Comparison of ENCODE assay signal across 9 cellular contexts in genomic region chr18:6729247-6730091, GRCh38. TPM values are rescaled to one million over a fixed set of nuclear protein-coding genes. Genes with fewer than 3 reads are reported as not detected.
DNase-seq lines count a peak whose midpoint lies in the region; ATAC-seq lines count a peak whose summit lies in the region.
"Had no signal": no experiment of that assay in that cellular context is flagged by ENCODE, and none has a peak within 500 bp of the region (broad histone marks: within the 10 kb centered on the region; RNA-seq: fewer than 3 reads in every experiment).

Gene ARHGAP28 (plus strand): TSS chr18:6729716. CDS start chr18:6729822, 106 bp downstream.

- intact Hi-C loops in Right ventricle myocardium inferior (cut with DNase I): loop anchor here (5.0 kb wide), 1 partner anchor 153 kb away; no protein-coding TSS in a partner anchor

- peak within 1 kb of the TSS; percentile 57 for H3K4me2 ChIP-seq in neuronal stem cell (ENCODE audit: insufficient read depth, low read length, poor library complexity, severe bottlenecking)

- H3K9ac ChIP-seq in neuronal stem cell (ENCODE audit: low read depth, low read length, poor library complexity): peak within 1 kb of the TSS; percentile 91

- H4K91ac ChIP-seq in neuronal stem cell (ENCODE audit: low read depth, low read length, poor library complexity): no peak within 1 kb of the TSS

- H3K9me3 Mint-ChIP-seq in activated naive CD8-positive, alpha-beta T cell treated with anti-CD3 and anti-CD28 coated beads, Interleukin-2, amount 50 U/mL, for 24 hours: no peaks in the 10 kb centered on the region

- no peaks in the 10 kb centered on the region for H3K9me3 ChIP-seq in neuronal stem cell (replicated peaks in 1 of 2; ENCODE audit: control insufficient read depth in 2 of 2, insufficient read depth in 1 of 2, low read depth in 1 of 2, low read length in 2 of 2)

- DNase-seq in NCI-H1417 (lab: John Stamatoyannopoulos, UW): peak; percentile 35 to 92 (median 53)
- DNase-seq in NCI-H1417 treated with DMSO at 0.1 percent for 48 hours (lab: John Stamatoyannopoulos, UW): no peak
- peak; percentile 98 for DNase-seq in NCI-H2171 treated with DMSO at 0.1 percent for 48 hours (lab: John Stamatoyannopoulos, UW)
- DNase-seq in activated naive CD8-positive, alpha-beta T cell treated with anti-CD3 and anti-CD28 coated beads, Interleukin-2, amount 50 U/mL, for 24 hours: peak; percentile 8
- DNase-seq in Right ventricle myocardium inferior (ENCODE audit: missing footprints): peak; percentile 91
- DNase-seq in neuronal stem cell (ENCODE audit: low spot score): peak; percentile 89
- no peak for DNase-seq in T-helper 9 cell

- H3K18ac ChIP-seq in neuronal stem cell (ENCODE audit: low read length): peak within 1 kb of the TSS; percentile 93

- H3K79me1 ChIP-seq in neuronal stem cell (ENCODE audit: low read depth, low read length): no peaks in the 10 kb centered on the region

- no peak within 1 kb of the TSS for H4K8ac ChIP-seq in neuronal stem cell (ENCODE audit: low read depth, low read length)

- H2BK5ac ChIP-seq in neuronal stem cell (ENCODE audit: low read length): peak within 1 kb of the TSS; percentile 70

- peaks cover 2% of the 10 kb centered on the region for H3K4me1 Mint-ChIP-seq in activated naive CD8-positive, alpha-beta T cell treated with anti-CD3 and anti-CD28 coated beads, Interleukin-2, amount 50 U/mL, for 24 hours

- WGBS in neuronal stem cell (ENCODE audit: extremely low coverage in 2 of 2, insufficient read length in 2 of 2, insufficient replicate concordance in 1 of 2), 2 donors: no CpG with 5 or more reads among the region's 96 CpGs

- H2AFZ ChIP-seq in neuronal stem cell (ENCODE audit: low read length): peak within 1 kb of the TSS; percentile 82

- no peaks in the 10 kb centered on the region for H3K36me3 ChIP-seq in neuronal stem cell (replicated peaks in 1 of 2; ENCODE audit: control insufficient read depth in 2 of 2, insufficient read depth in 2 of 2, low read length in 2 of 2)

- H3K14ac ChIP-seq in neuronal stem cell (ENCODE audit: low read length): peak within 1 kb of the TSS; percentile 92

- no peak within 1 kb of the TSS for H2AK5ac ChIP-seq in neuronal stem cell (ENCODE audit: low read depth, low read length)

- peak within 1 kb of the TSS; percentile 82 for H2BK120ac ChIP-seq in neuronal stem cell (ENCODE audit: low read depth, low read length)

- peak within 1 kb of the TSS; percentile 54 to 85 for H3K4me3 ChIP-seq in neuronal stem cell (ENCODE audit: low read length in 2 of 2)

- H2BK15ac ChIP-seq in neuronal stem cell (ENCODE audit: low read length): no peak within 1 kb of the TSS

- H3K4ac ChIP-seq in neuronal stem cell (ENCODE audit: low read length): peak within 1 kb of the TSS; percentile 57

- peaks cover 9 to 11% of the 10 kb centered on the region in 2 donors for H3K4me1 ChIP-seq in neuronal stem cell (ENCODE audit: control insufficient read depth in 2 of 2, insufficient read depth in 1 of 2, low read depth in 1 of 2, low read length in 2 of 2)

- peak within 1 kb of the TSS; percentile 97 for H3K27ac ChIP-seq in neuronal stem cell (replicated peaks; ENCODE audit: low read length)

- peak within 1 kb of the TSS; percentile 79 for H2BK12ac ChIP-seq in neuronal stem cell (ENCODE audit: low read length)

- peaks cover 30% of the 10 kb centered on the region for H3K27me3 Mint-ChIP-seq in activated naive CD8-positive, alpha-beta T cell treated with anti-CD3 and anti-CD28 coated beads, Interleukin-2, amount 50 U/mL, for 24 hours

- no peaks in the 10 kb centered on the region for H3K36me3 Mint-ChIP-seq in activated naive CD8-positive, alpha-beta T cell treated with anti-CD3 and anti-CD28 coated beads, Interleukin-2, amount 50 U/mL, for 24 hours (ENCODE audit: low read depth)
- H3K36me3 Mint-ChIP-seq: CD4-positive, CD25-positive, alpha-beta regulatory T cell had no signal

- peak within 1 kb of the TSS; percentile 97 for H3K23ac ChIP-seq in neuronal stem cell (ENCODE audit: low read depth, low read length, poor library complexity)

- H3K27ac Mint-ChIP-seq in activated naive CD8-positive, alpha-beta T cell treated with anti-CD3 and anti-CD28 coated beads, Interleukin-2, amount 50 U/mL, for 24 hours: no peak within 1 kb of the TSS
- H3K27ac Mint-ChIP-seq: CD4-positive, CD25-positive, alpha-beta regulatory T cell had no signal

- H3K4me3 Mint-ChIP-seq in activated naive CD8-positive, alpha-beta T cell treated with anti-CD3 and anti-CD28 coated beads, Interleukin-2, amount 50 U/mL, for 24 hours: peak within 1 kb of the TSS; percentile 59

- H3K27me3 ChIP-seq in neuronal stem cell (ENCODE audit: control insufficient read depth in 3 of 3, insufficient read depth in 3 of 3, low read depth in 1 of 3, low read length in 3 of 3): no peaks in the 10 kb centered on the region

- peak; percentile 75 for ATAC-seq in HG02623 (IDR thresholded peaks at IDR 0.05; ENCODE audit: unreplicated experiment)
- peak; percentile 57 for ATAC-seq in activated naive CD8-positive, alpha-beta T cell treated with anti-CD3 and anti-CD28 coated beads, Interleukin-2, amount 50 U/mL, for 24 hours
- ATAC-seq in Right ventricle myocardium inferior: peak; percentile 95

RNA-seq across cellular contexts. Expression of gene ARHGAP28, which starts in this region (rescaled TPM):
- 1.1 TPM for total RNA-seq in Right ventricle myocardium inferior
- 9.8 TPM for polyA plus RNA-seq in neuronal stem cell (2013, experiment 1 of 2)
- polyA plus RNA-seq in neuronal stem cell (2013, experiment 2 of 2): 10.7 TPM
- total RNA-seq: CD4-positive, CD25-positive, alpha-beta regulatory T cell had no signal
- polyA plus RNA-seq: CD4-positive, CD25-positive, alpha-beta regulatory T cell had no signal

Comparison
In these comparisons a context has a peak if more than half of its experiments do, and no peak if none do; other contexts are left out.
1. DNase-seq: peak in NCI-H1417 (3 of 3), NCI-H2171 treated with DMSO at 0.1 percent for 48 hours (single experiment), activated naive CD8-positive, alpha-beta T cell treated with anti-CD3 and anti-CD28 coated beads, Interleukin-2, amount 50 U/mL, for 24 hours (single experiment), Right ventricle myocardium inferior (single experiment) and neuronal stem cell (single experiment); none in NCI-H1417 treated with DMSO at 0.1 percent for 48 hours (single experiment) and T-helper 9 cell (single experiment).
2. Peak in every context shown above with its lines, with median percentiles within 50 percentile points of each other: ATAC-seq.